ENCODE assay signal across 12 cellular contexts in genomic region chr4:83328486-83328885, GRCh38. TPM values are rescaled to one million over a fixed set of nuclear protein-coding genes. Genes with fewer than 3 reads are reported as not detected.
A peak's percentile ranks its signal among the peaks of the same experiment; 100 is the strongest.
DNase-seq lines count a peak whose midpoint lies in the region; ATAC-seq and TF ChIP-seq lines count a peak whose summit lies in the region.
"Had no signal": no experiment of that assay in that cellular context is flagged by ENCODE, and none has a peak within 500 bp of the region (broad histone marks: within the 10 kb centered on the region; RNA-seq: fewer than 3 reads in every experiment).

No MANE protein-coding gene starts in this region.

- peak; percentile 48 for DNase-seq in SK-MEL-5 (ENCODE audit: low read depth, low spot score)
- no peak for DNase-seq in fibroblast of villous mesenchyme (ENCODE audit: low read depth)
- no peak for DNase-seq in posterior vena cava (ENCODE audit: low spot score)
- no peak for DNase-seq in ovary
- DNase-seq: effector CD8-positive, alpha-beta T cell; hypothalamus; sigmoid colon; testis had no signal

- H3K36me3 ChIP-seq in BLaER1 treated with 17β-estradiol and CSF1 and Interleukin-3, amounts not matched to agents 10 nM and 100 nM: peaks cover 0 to 92% (median 61%) of the 10 kb centered on the region in 11 experiments; a peak in 16 of 22 replicates
- H3K36me3 ChIP-seq in HEK293 (ENCODE audit: control insufficient read depth in 2 of 2, insufficient read depth in 1 of 2, low read length in 2 of 2) (no peaks in the 10 kb centered on the region), ovary (no peaks in the 10 kb centered on the region)
- H3K36me3 ChIP-seq: sigmoid colon had no signal

- H3K27ac Mint-ChIP-seq in stimulated activated memory B cell treated with anti-CD40 and anti-IgM and Interleukin-4, amounts not matched to agents 10 μg/mL and 1 μg/mL and 100 μg/mL, for 72 hours: no peak overlapping the region

- H3K27me3 Mint-ChIP-seq in stimulated activated memory B cell treated with anti-CD40 and anti-IgM and Interleukin-4, amounts not matched to agents 10 μg/mL and 1 μg/mL and 100 μg/mL, for 72 hours: no peaks in the 10 kb centered on the region

- H3K36me3 Mint-ChIP-seq in stimulated activated memory B cell treated with anti-CD40 and anti-IgM and Interleukin-4, amounts not matched to agents 10 μg/mL and 1 μg/mL and 100 μg/mL, for 72 hours: peaks cover 4% of the 10 kb centered on the region

- H3K4me1 Mint-ChIP-seq in stimulated activated memory B cell treated with anti-CD40 and anti-IgM and Interleukin-4, amounts not matched to agents 10 μg/mL and 1 μg/mL and 100 μg/mL, for 72 hours: peaks cover 12% of the 10 kb centered on the region

- no peak for ATAC-seq in stimulated activated memory B cell treated with anti-CD40 and anti-IgM and Interleukin-4, amounts not matched to agents 10 μg/mL and 1 μg/mL and 100 μg/mL, for 72 hours
- no peak for ATAC-seq in GM18873 (IDR thresholded peaks at IDR 0.05; ENCODE audit: low FRiP score, unreplicated experiment)

- no peak overlapping the region for H3K4me3 Mint-ChIP-seq in stimulated activated memory B cell treated with anti-CD40 and anti-IgM and Interleukin-4, amounts not matched to agents 10 μg/mL and 1 μg/mL and 100 μg/mL, for 72 hours

- TF ChIP-seq CTCF in HEK293 (tag by site-specific recombination; IDR thresholded peaks at IDR 0.05) (no peak), fibroblast of villous mesenchyme (IDR thresholded peaks at IDR 0.05; ENCODE audit: insufficient read depth, low read depth, low read length) (peak; percentile 14), ovary (IDR thresholded peaks at IDR 0.05) (no peak)

- H3K9ac ChIP-seq in BLaER1 treated with 17β-estradiol and CSF1 and Interleukin-3, amounts not matched to agents 10 nM and 100 nM: 0 out of 22 replicates have a peak overlapping the region, but pooled peaks of 1 of the 11 experiments have one; percentile 2

- peaks cover 0 to 4% (median 0%) of the 10 kb centered on the region in 11 experiments; a peak in 2 of 22 replicates for H3K27me3 ChIP-seq in BLaER1 treated with 17β-estradiol and CSF1 and Interleukin-3, amounts not matched to agents 10 nM and 100 nM
- H3K27me3 ChIP-seq in ovary: no peaks in the 10 kb centered on the region
- H3K27me3 ChIP-seq: testis had no signal

- peaks cover 7 to 100% (median 85%) of the 10 kb centered on the region in 10 experiments; a peak in 18 of 20 replicates for H3K4me1 ChIP-seq in BLaER1 treated with 17β-estradiol and CSF1 and Interleukin-3, amounts not matched to agents 10 nM and 100 nM
- H3K4me1 ChIP-seq in HEK293 (ENCODE audit: control insufficient read depth, insufficient read depth, low read length) (no peaks in the 10 kb centered on the region), ovary (ENCODE audit: insufficient read depth) (no peaks in the 10 kb centered on the region)
- H3K4me1 ChIP-seq: sigmoid colon, testis had no signal

- no peak for TF ChIP-seq POLR2A in ovary (IDR thresholded peaks at IDR 0.05)

- H3K9me3 ChIP-seq in BLaER1 treated with 17β-estradiol and CSF1 and Interleukin-3, amounts not matched to agents 10 nM and 100 nM (replicated peaks in 1 of 11): peaks cover 0 to 17% (median 0%) of the 10 kb centered on the region in 11 experiments; a peak in 2 of 22 replicates
- H3K9me3 ChIP-seq in HEK293 (ENCODE audit: control insufficient read depth, insufficient read depth, low read depth, low read length) (no peaks in the 10 kb centered on the region), ovary (no peaks in the 10 kb centered on the region)
- H3K9me3 ChIP-seq: sigmoid colon, testis had no signal

- CTCF ChIA-PET in HEK293 (lab: Yijun Ruan, JAX): no interaction called here

- in situ Hi-C loops in SK-MEL-5 (cut with HindIII; ENCODE audit: low pct_unique_long_range_greater_than_20kb, low sequenced_read_pairs): no loop called here

- peak overlapping the region in 4 of 11 experiments; percentile 8 to 55 (median 22); a peak in 6 of 22 replicates for H3K27ac ChIP-seq in BLaER1 treated with 17β-estradiol and CSF1 and Interleukin-3, amounts not matched to agents 10 nM and 100 nM
- no peak overlapping the region for H3K27ac ChIP-seq in HEK293 (ENCODE audit: extremely low read depth, low read depth, low read length)
- no peak overlapping the region for H3K27ac ChIP-seq in ovary
- H3K27ac ChIP-seq: sigmoid colon, testis had no signal

- no peaks in the 10 kb centered on the region for H4K20me1 ChIP-seq in BLaER1 treated with 17β-estradiol and CSF1 and Interleukin-3, amounts not matched to agents 10 nM and 100 nM

- H3K4me2 ChIP-seq in BLaER1 treated with 17β-estradiol and CSF1 and Interleukin-3, amounts not matched to agents 10 nM and 100 nM: peak overlapping the region in 9 of 11 experiments; percentile 39 to 100 (median 63); a peak in 17 of 22 replicates

- 55 to 61% (median 56%) methylated on average over 7 of the region's 7 CpGs for WGBS in ovary, 3 donors

- intact Hi-C loops in posterior vena cava (cut with DNase I): loop anchor here in 1 of 2 donors (5.0 kb wide), 1 partner anchor 1424 kb away; no protein-coding TSS in a partner anchor
- intact Hi-C loops in ovary (cut with DNase I): no loop called here

- H3K4me3 ChIP-seq in BLaER1 treated with 17β-estradiol and CSF1 and Interleukin-3, amounts not matched to agents 10 nM and 100 nM: peak overlapping the region in 2 of 10 experiments; percentile 22 to 27; a peak in 2 of 20 replicates
- H3K4me3 ChIP-seq in HEK293 (ENCODE audit: low read depth, low read length) (no peak overlapping the region), fibroblast of villous mesenchyme (ENCODE audit: low read depth, low read length) (no peak overlapping the region), ovary (no peak overlapping the region)
- H3K4me3 ChIP-seq: sigmoid colon, testis had no signal

- POLR2A ChIA-PET in HEK293 (lab: Yijun Ruan, JAX): no interaction called here

- TF ChIP-seq EP300 in ovary (IDR thresholded peaks at IDR 0.05): no peak

- no peaks in the 10 kb centered on the region for H3K9me3 Mint-ChIP-seq in stimulated activated memory B cell treated with anti-CD40 and anti-IgM and Interleukin-4, amounts not matched to agents 10 μg/mL and 1 μg/mL and 100 μg/mL, for 72 hours

TF ChIP-seq in HEK293, 187 proteins besides CTCF, POLR2A, EP300 and RAD21:
- TF ChIP-seq ZNF596 (tag by site-specific recombination; IDR thresholded peaks at IDR 0.05) (no peak), ZNF530 (tag by site-specific recombination; IDR thresholded peaks at IDR 0.05; ENCODE audit: low read depth) (no peak), ZBTB17 (tag by site-specific recombination; IDR thresholded peaks at IDR 0.05) (0 out of 2 replicates have a peak, but pooled peaks have one; percentile 18), ZNF670 (tag by site-specific recombination; IDR thresholded peaks at IDR 0.05; ENCODE audit: low read depth) (no peak)
- TF ChIP-seq, protein P1, sequence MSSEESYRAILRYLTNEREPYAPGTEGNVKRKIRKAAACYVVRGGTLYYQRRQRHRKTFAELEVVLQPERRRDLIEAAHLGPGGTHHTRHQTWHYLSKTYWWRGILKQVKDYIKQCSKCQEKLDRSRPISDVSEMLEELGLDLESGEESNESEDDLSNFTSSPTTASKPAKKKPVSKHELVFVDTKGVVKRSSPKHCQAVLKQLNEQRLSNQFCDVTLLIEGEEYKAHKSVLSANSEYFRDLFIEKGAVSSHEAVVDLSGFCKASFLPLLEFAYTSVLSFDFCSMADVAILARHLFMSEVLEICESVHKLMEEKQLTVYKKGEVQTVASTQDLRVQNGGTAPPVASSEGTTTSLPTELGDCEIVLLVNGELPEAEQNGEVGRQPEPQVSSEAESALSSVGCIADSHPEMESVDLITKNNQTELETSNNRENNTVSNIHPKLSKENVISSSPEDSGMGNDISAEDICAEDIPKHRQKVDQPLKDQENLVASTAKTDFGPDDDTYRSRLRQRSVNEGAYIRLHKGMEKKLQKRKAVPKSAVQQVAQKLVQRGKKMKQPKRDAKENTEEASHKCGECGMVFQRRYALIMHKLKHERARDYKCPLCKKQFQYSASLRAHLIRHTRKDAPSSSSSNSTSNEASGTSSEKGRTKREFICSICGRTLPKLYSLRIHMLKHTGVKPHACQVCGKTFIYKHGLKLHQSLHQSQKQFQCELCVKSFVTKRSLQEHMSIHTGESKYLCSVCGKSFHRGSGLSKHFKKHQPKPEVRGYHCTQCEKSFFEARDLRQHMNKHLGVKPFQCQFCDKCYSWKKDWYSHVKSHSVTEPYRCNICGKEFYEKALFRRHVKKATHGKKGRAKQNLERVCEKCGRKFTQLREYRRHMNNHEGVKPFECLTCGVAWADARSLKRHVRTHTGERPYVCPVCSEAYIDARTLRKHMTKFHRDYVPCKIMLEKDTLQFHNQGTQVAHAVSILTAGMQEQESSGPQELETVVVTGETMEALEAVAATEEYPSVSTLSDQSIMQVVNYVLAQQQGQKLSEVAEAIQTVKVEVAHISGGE (tag by site-specific recombination; conservative IDR thresholded peaks at IDR 0.05; ENCODE audit: low read depth): no peak

RNA-seq across cellular contexts. Expression of gene HPSE, which starts 6.2 kb away (rescaled TPM):
- total RNA-seq in SK-MEL-5 (2014; rRNA removed; shearing (Covaris generic)): 5.7 and 7.4 TPM in 2 replicates
- 4.6 and 4.9 TPM in 2 replicates for polyA plus RNA-seq in SK-MEL-5 (2015; cell fraction: cytosol; rRNA removed)
- polyA plus RNA-seq in SK-MEL-5 (2015; cell fraction: nucleus; rRNA removed): 0.99 and 1.1 TPM in 2 replicates
- under 0.01 and 0.43 TPM in 2 replicates for total RNA-seq in fibroblast of villous mesenchyme
- 1 to 10 TPM; 2.8 to 4.4 TPM for total RNA-seq in posterior vena cava
- total RNA-seq in ovary: 10 to 100 TPM in 2 of 7 donors, 1 to 10 TPM in 5; 4.3 to 23.3 (median 6.4) TPM
- 1 to 10 TPM; 6.2 to 6.9 TPM for polyA plus RNA-seq in ovary

RNA-seq across cellular contexts. Expression of gene COQ2, which starts 43.9 kb away (rescaled TPM):
- 9.0 and 10.8 TPM in 2 replicates for total RNA-seq in SK-MEL-5 (2014; rRNA removed; shearing (Covaris generic))
- 12.7 and 14.0 TPM in 2 replicates for polyA plus RNA-seq in SK-MEL-5 (2015; cell fraction: cytosol; rRNA removed)
- 7.3 and 9.9 TPM in 2 replicates for polyA plus RNA-seq in SK-MEL-5 (2015; cell fraction: nucleus; rRNA removed)
- total RNA-seq in fibroblast of villous mesenchyme (13.9 and 18.1 TPM in 2 replicates), posterior vena cava (1 to 10 TPM; 7.3 to 7.9 TPM), ovary (10 to 100 TPM in 3 of 7 donors, 1 to 10 TPM in 4; 8.4 to 12.3 (median 9.5) TPM)
- 10 to 100 TPM in 1 of 2 donors, 1 to 10 TPM in 1; 8.7 to 18.1 TPM for polyA plus RNA-seq in ovary
